ENCODE assay signal across 19 cellular contexts in genomic region chr17:28827672-28828071, GRCh38. TPM values are rescaled to one million over a fixed set of nuclear protein-coding genes. Genes with fewer than 3 reads are reported as not detected.
DNase-seq lines count a peak whose midpoint lies in the region; ATAC-seq, FAIRE-seq and TF ChIP-seq lines count a peak whose summit lies in the region.
"Had no signal": no experiment of that assay in that cellular context is flagged by ENCODE, and none has a peak within 500 bp of the region (broad histone marks: within the 10 kb centered on the region; RNA-seq: fewer than 3 reads in every experiment).

No MANE protein-coding gene starts in this region.

- no peaks in the 10 kb centered on the region for H3K9me3 Mint-ChIP-seq in MCF 10A (ENCODE audit: unreplicated experiment)

- H3K4me2 ChIP-seq in mammary epithelial cell (ENCODE audit: insufficient read depth, low read depth, low read length) (no peak overlapping the region), GM12878 (ENCODE audit: control insufficient read depth, insufficient read depth) (no peak overlapping the region), skeletal muscle satellite cell (ENCODE audit: low read length) (peak overlapping the region; percentile 13)

- intact Hi-C loops in MCF 10A (cut with micrococcal nuclease) (no loop called here), mammary epithelial cell (cut with micrococcal nuclease) (no loop called here), GM12878 (cut with micrococcal nuclease; ENCODE audit: unreplicated experiment) (no loop called here)

- no peak for TF ChIP-seq EP300 in GM12878 (IDR thresholded peaks at IDR 0.05; ENCODE audit: borderline replicate concordance in 1 of 2, control insufficient read depth in 1 of 2, low read depth in 2 of 2, low read length in 2 of 2)

- DNase-seq in MCF 10A (ENCODE audit: unreplicated experiment) (no peak), mammary epithelial cell (no peak), T-helper 17 cell (no peak), GM12878 (ENCODE audit: low read depth, low spot score) (no peak)
- DNase-seq: COR-L47, KBM-7, NCI-H1436, NCI-H2081, NCI-H510A, NCI-H774, Right ventricle myocardium superior had no signal

- dilution Hi-C loops in mammary epithelial cell (cut with HindIII; ENCODE audit: low sequenced_read_pairs) = loop anchor here (5.0 kb wide), 1 partner anchor 40 kb away; no protein-coding TSS in a partner anchor

- SMC1A ChIA-PET in GM12878 (lab: Charles Lee; ENCODE audit: uncharacterized antibody, unreplicated experiment) = interaction anchor here (0.5 to 1.8 kb wide), 8 partner anchors 9 to 63 kb away, joined by 3 to 5 read pairs (median 4); no protein-coding TSS in a partner anchor

- ATAC-seq in T-helper 17 cell (no peak), GM12878 (no peak), GM18858 (IDR thresholded peaks at IDR 0.05; ENCODE audit: unreplicated experiment) (no peak), HG03108 (IDR thresholded peaks at IDR 0.05; ENCODE audit: unreplicated experiment) (no peak), HG02588 (IDR thresholded peaks at IDR 0.05; ENCODE audit: unreplicated experiment) (no peak)
- ATAC-seq: SK-N-SH treated with all-trans-retinoic acid at 6 μM for 48 hours had no signal

- POLR2A ChIA-PET in MCF 10A (lab: Yijun Ruan, JAX) (interaction anchor here (0.8 to 1.7 kb wide), 2 partner anchors 14 to 16 kb away, joined by 3 to 7 read pairs; no protein-coding TSS in a partner anchor), GM12878 (lab: Charles Lee) (interaction anchor here (1.2 kb wide), 1 partner anchor 51 kb away, joined by 4 read pairs; no protein-coding TSS in a partner anchor)

- H3K27me3 ChIP-seq in mammary epithelial cell (ENCODE audit: insufficient read depth, low read length) (no peaks in the 10 kb centered on the region), GM12878 (replicated peaks in 1 of 2; ENCODE audit: control insufficient read depth in 2 of 2, insufficient read depth in 2 of 2, low read length in 1 of 2) (no peaks in the 10 kb centered on the region), skeletal muscle satellite cell (ENCODE audit: control insufficient read depth, insufficient read depth, low read length) (no peaks in the 10 kb centered on the region)

- H3K27ac ChIP-seq in mammary epithelial cell (ENCODE audit: insufficient read depth, low read depth, low read length) (no peak overlapping the region), GM12878 (ENCODE audit: control insufficient read depth, insufficient read depth) (no peak overlapping the region)
- H3K27ac ChIP-seq: C4-2B had no signal

- peak overlapping the region; percentile 5 for H3K27ac Mint-ChIP-seq in MCF 10A (ENCODE audit: low read depth, unreplicated experiment)
- H3K27ac Mint-ChIP-seq in T-helper 17 cell = no peak overlapping the region

- no TSS peak for BruUV-seq in MCF 10A (replicated peaks; lab: Mats Ljungman, UMichigan)
- no TSS peak for BruUV-seq in mammary epithelial cell (replicated peaks; lab: Mats Ljungman, UMichigan)
- BruUV-seq in GM12878 (replicated peaks; lab: Mats Ljungman, UMichigan) = TSS peak; percentile 46

- no peak for TF ChIP-seq RAD21 in GM12878 (IDR thresholded peaks at IDR 0.05; ENCODE audit: insufficient read depth, low read depth, low read length)

- H3K4me1 Mint-ChIP-seq in MCF 10A (ENCODE audit: insufficient read depth, unreplicated experiment) (peaks cover 11% of the 10 kb centered on the region), T-helper 17 cell (peaks cover 19% of the 10 kb centered on the region)

- in situ Hi-C loops in mammary epithelial cell (cut with MboI; ENCODE audit: low sequenced_read_pairs in 2 of 2) = no loop called here
- in situ Hi-C loops in GM12878 (cut with MboI) = no loop called here

- H3K4me1 ChIP-seq in mammary epithelial cell (ENCODE audit: insufficient read depth, low read length) = no peaks in the 10 kb centered on the region
- no peaks in the 10 kb centered on the region for H3K4me1 ChIP-seq in GM12878 (ENCODE audit: control insufficient read depth, insufficient read depth, low read length)
- H3K4me1 ChIP-seq in skeletal muscle satellite cell (ENCODE audit: control insufficient read depth, insufficient read depth, low read length) = peaks cover 20% of the 10 kb centered on the region
- H3K4me1 ChIP-seq: HAP-1 had no signal

- peaks cover 40% of the 10 kb centered on the region for H3K36me3 Mint-ChIP-seq in MCF 10A (ENCODE audit: insufficient read depth, unreplicated experiment)
- H3K36me3 Mint-ChIP-seq in T-helper 17 cell (ENCODE audit: low read depth) = peaks cover 6% of the 10 kb centered on the region

- H3K9me3 ChIP-seq in mammary epithelial cell (replicated peaks; ENCODE audit: insufficient read depth, low read length) = no peaks in the 10 kb centered on the region
- H3K9me3 ChIP-seq in T-helper 17 cell (ENCODE audit: control insufficient read depth, low read length, poor library complexity, severe bottlenecking) = no peaks in the 10 kb centered on the region
- no peaks in the 10 kb centered on the region for H3K9me3 ChIP-seq in GM12878 (replicated peaks; ENCODE audit: control insufficient read depth, insufficient read depth, low read length)
- H3K9me3 ChIP-seq in skeletal muscle satellite cell (replicated peaks; ENCODE audit: low read length) = no peaks in the 10 kb centered on the region
- H3K9me3 ChIP-seq: HAP-1 had no signal

- H3K9ac ChIP-seq in mammary epithelial cell (ENCODE audit: insufficient read depth, low read length) = no peak overlapping the region
- no peak overlapping the region for H3K9ac ChIP-seq in GM12878 (ENCODE audit: control insufficient read depth, insufficient read depth, low read length)
- H3K9ac ChIP-seq in skeletal muscle satellite cell (ENCODE audit: low read depth, low read length) = no peak overlapping the region

- H3K79me2 ChIP-seq in mammary epithelial cell (ENCODE audit: insufficient read depth, low read length) (peaks cover 75% of the 10 kb centered on the region), GM12878 (ENCODE audit: control insufficient read depth, insufficient read depth, low read length) (peaks cover 2% of the 10 kb centered on the region)

- H3K27me3 Mint-ChIP-seq in MCF 10A (ENCODE audit: insufficient read depth, unreplicated experiment) = no peaks in the 10 kb centered on the region
- no peaks in the 10 kb centered on the region for H3K27me3 Mint-ChIP-seq in T-helper 17 cell

- RAD21 ChIA-PET in GM12878 (lab: Charles Lee; ENCODE audit: unreplicated experiment) = no interaction called here

- H4K20me1 ChIP-seq in mammary epithelial cell (ENCODE audit: insufficient read depth, low read length) (no peaks in the 10 kb centered on the region), GM12878 (ENCODE audit: control insufficient read depth, insufficient read depth) (no peaks in the 10 kb centered on the region)

- CTCF ChIA-PET in MCF 10A (lab: Yijun Ruan, JAX) = interaction anchor here (1.0 kb wide), 1 partner anchor 15 kb away, joined by 4 read pairs; the partner anchor contains the start of gene FAM222B
- CTCF ChIA-PET in mammary epithelial cell (lab: Charles Lee; ENCODE audit: low non-redundant PET) = no interaction called here
- CTCF ChIA-PET in GM12878 (lab: Yijun Ruan, JAX) = interaction anchor here (0.6 to 10.0 kb wide), 8 partner anchors 14 to 284 kb away, joined by 3 to 54 read pairs (median 3); no protein-coding TSS in a partner anchor

- no peak for TF ChIP-seq CTCF in MCF 10A (IDR thresholded peaks at IDR 0.05; ENCODE audit: unreplicated experiment)
- no peak for TF ChIP-seq CTCF in mammary epithelial cell (conservative IDR thresholded peaks at IDR 0.05 in 1 of 2, IDR thresholded peaks at IDR 0.05 in 1 of 2; ENCODE audit: extremely low read depth in 1 of 2, insufficient read depth in 1 of 2, low read depth in 1 of 2, low read length in 2 of 2)
- no peak for TF ChIP-seq CTCF in GM12878 (IDR thresholded peaks at IDR 0.05 in 2 of 3, conservative IDR thresholded peaks at IDR 0.05 in 1 of 3; ENCODE audit: control insufficient read depth in 2 of 3, extremely low read depth in 1 of 3, insufficient read depth in 1 of 3, low read depth in 3 of 3, low read length in 3 of 3)

- H3K4me3 Mint-ChIP-seq in MCF 10A (ENCODE audit: unreplicated experiment) (no peak overlapping the region), T-helper 17 cell (peak overlapping the region; percentile 33)

- no peak for TF ChIP-seq POLR2A in GM12878 (IDR thresholded peaks at IDR 0.05; ENCODE audit: low read depth, low read length)

- WGBS in mammary epithelial cell (ENCODE audit: low coverage, missing lambda C conversion rate) = no CpG with 5 or more reads among the region's 1 CpG
- WGBS in GM12878 (ENCODE audit: insufficient coverage, insufficient replicate concordance, low lambda C conversion rate, missing lambda C conversion rate) = 100% methylated on average over 1 of the region's 1 CpG

- no peak for FAIRE-seq in GM12878 (lab: Jason Lieb, UNC)
- FAIRE-seq: RCC 7860 had no signal

- H2AFZ ChIP-seq in mammary epithelial cell (ENCODE audit: low read depth, low read length) (no peak overlapping the region), GM12878 (ENCODE audit: control insufficient read depth, low read depth, low read length) (no peak overlapping the region)

- H3K4me3 ChIP-seq in mammary epithelial cell (replicated peaks in 1 of 3; ENCODE audit: insufficient read depth in 1 of 3, low read depth in 2 of 3, low read length in 3 of 3) (no peak overlapping the region), GM12878 (no peak overlapping the region), skeletal muscle satellite cell (ENCODE audit: low read length) (no peak overlapping the region)
- H3K4me3 ChIP-seq: HAP-1 had no signal

- H3K36me3 ChIP-seq in mammary epithelial cell (ENCODE audit: insufficient read depth, low read length) (no peaks in the 10 kb centered on the region), GM12878 (ENCODE audit: control insufficient read depth in 2 of 2, insufficient read depth in 2 of 2, low read length in 1 of 2) (no peaks in the 10 kb centered on the region), skeletal muscle satellite cell (ENCODE audit: insufficient read depth, low read length) (peaks cover 7% of the 10 kb centered on the region)
- H3K36me3 ChIP-seq: HAP-1 had no signal

RNA-seq across cellular contexts. Expression of gene FAM222B, which starts 14.9 kb away (rescaled TPM):
- total RNA-seq in MCF 10A (2022) = 18.5 and 22.2 TPM in 2 replicates
- 10 to 100 TPM; 11.0 to 28.9 TPM for total RNA-seq in mammary epithelial cell
- polyA plus RNA-seq in mammary epithelial cell = 25.3 TPM
- polyA minus RNA-seq in mammary epithelial cell = 24.8 TPM
- 10 to 100 TPM; 18.3 to 22.6 TPM for total RNA-seq in T-helper 17 cell
- 35.8 and 38.5 TPM in 2 replicates for total RNA-seq in GM12878 (2013; cell fraction: nucleolus; rRNA removed)
- total RNA-seq in GM12878 (2014; rRNA removed) = 5.7 and 6.4 TPM in 2 replicates
- total RNA-seq in GM12878 (2014; rRNA removed; fragmentation: Illumina TruSeq; extraction: Trizol) = 3.3 and 3.6 TPM in 2 replicates
- total RNA-seq in GM12878 (2021) = 18.3 and 18.5 TPM in 2 replicates
- polyA plus RNA-seq in GM12878 (2011; ENCODE audit: low read depth) = 5.8 TPM
- 2.9 and 4.1 TPM in 2 replicates for polyA plus RNA-seq in GM12878 (2011; rRNA removed)
- 7.3 and 11.1 TPM in 2 replicates for polyA plus RNA-seq in GM12878 (2011; cell fraction: cytosol; rRNA removed)
- 9.1 and 11.8 TPM in 2 replicates for polyA plus RNA-seq in GM12878 (2011; cell fraction: nucleus; rRNA removed)
- 6.6 and 7.9 TPM in 2 replicates for polyA plus RNA-seq in GM12878 (2012)
- 12.4 and 14.2 TPM in 2 replicates for polyA plus RNA-seq in GM12878 (2014; fragmentation: Illumina TruSeq; extraction: Trizol)
- polyA plus RNA-seq in GM12878 (2014; fragmentation: Nextera tagmentation; extraction: Ambion mirVana) = 1 to 10 TPM; 2.8 to 2.9 TPM
- 6.4 and 9.7 TPM in 2 replicates for polyA plus RNA-seq in GM12878 (2014; rRNA removed)
- polyA plus RNA-seq in GM12878 (2016; fragmentation: Nextera tagmentation; extraction: Ambion mirVana) = 10 to 100 TPM; 14.0 to 14.7 TPM
- 15.1 and 16.6 TPM in 2 replicates for polyA minus RNA-seq in GM12878 (2011; rRNA and poly(A)+ RNA removed)
- 8.9 and 10.6 TPM in 2 replicates for polyA minus RNA-seq in GM12878 (2011; cell fraction: cytosol; rRNA and poly(A)+ RNA removed)
- 6.8 and 12.4 TPM in 2 replicates for polyA minus RNA-seq in GM12878 (2011; cell fraction: nucleus; rRNA and poly(A)+ RNA removed)
- 5.2 and 7.9 TPM in 2 replicates for total RNA-seq in skeletal muscle satellite cell (2012; rRNA removed)

RNA-seq across cellular contexts. Expression of gene ERAL1, which starts 27.1 kb away (rescaled TPM):
- total RNA-seq in MCF 10A (2022) = 51.6 and 53.7 TPM in 2 replicates
- 10 to 100 TPM; 48.4 to 53.2 TPM for total RNA-seq in mammary epithelial cell
- 68.5 TPM for polyA plus RNA-seq in mammary epithelial cell
- 83.1 TPM for polyA minus RNA-seq in mammary epithelial cell
- total RNA-seq in T-helper 17 cell = 10 to 100 TPM; 19.0 to 20.5 TPM
- total RNA-seq in GM12878 (2013; cell fraction: nucleolus; rRNA removed) = 24.0 and 26.2 TPM in 2 replicates
- 57.1 and 61.2 TPM in 2 replicates for total RNA-seq in GM12878 (2014; rRNA removed)
- total RNA-seq in GM12878 (2014; rRNA removed; fragmentation: Illumina TruSeq; extraction: Trizol) = 24.6 and 27.7 TPM in 2 replicates
- 66.7 and 67.8 TPM in 2 replicates for total RNA-seq in GM12878 (2021)
- polyA plus RNA-seq in GM12878 (2011; ENCODE audit: low read depth) = 45.6 TPM
- 60.2 and 104 TPM in 2 replicates for polyA plus RNA-seq in GM12878 (2011; rRNA removed)
- 159 TPM in 2 replicates for polyA plus RNA-seq in GM12878 (2011; cell fraction: cytosol; rRNA removed)
- 102 and 131 TPM in 2 replicates for polyA plus RNA-seq in GM12878 (2011; cell fraction: nucleus; rRNA removed)
- 40.8 and 41.4 TPM in 2 replicates for polyA plus RNA-seq in GM12878 (2012)
- 96.5 and 101 TPM in 2 replicates for polyA plus RNA-seq in GM12878 (2014; fragmentation: Illumina TruSeq; extraction: Trizol)
- polyA plus RNA-seq in GM12878 (2014; fragmentation: Nextera tagmentation; extraction: Ambion mirVana) = 100 to 1,000 TPM; 165 to 175 TPM
- 99.5 and 103 TPM in 2 replicates for polyA plus RNA-seq in GM12878 (2014; rRNA removed)
- 100 to 1,000 TPM; 114 to 132 TPM for polyA plus RNA-seq in GM12878 (2016; fragmentation: Nextera tagmentation; extraction: Ambion mirVana)
- polyA minus RNA-seq in GM12878 (2011; rRNA and poly(A)+ RNA removed) = 89.3 and 130 TPM in 2 replicates
- 30.7 and 43.2 TPM in 2 replicates for polyA minus RNA-seq in GM12878 (2011; cell fraction: cytosol; rRNA and poly(A)+ RNA removed)
- polyA minus RNA-seq in GM12878 (2011; cell fraction: nucleus; rRNA and poly(A)+ RNA removed) = 39.7 and 43.2 TPM in 2 replicates
- 29.7 and 38.2 TPM in 2 replicates for total RNA-seq in skeletal muscle satellite cell (2012; rRNA removed)
